8 cellular contexts compared by ENCODE assay signal in the genomic region with DNA sequence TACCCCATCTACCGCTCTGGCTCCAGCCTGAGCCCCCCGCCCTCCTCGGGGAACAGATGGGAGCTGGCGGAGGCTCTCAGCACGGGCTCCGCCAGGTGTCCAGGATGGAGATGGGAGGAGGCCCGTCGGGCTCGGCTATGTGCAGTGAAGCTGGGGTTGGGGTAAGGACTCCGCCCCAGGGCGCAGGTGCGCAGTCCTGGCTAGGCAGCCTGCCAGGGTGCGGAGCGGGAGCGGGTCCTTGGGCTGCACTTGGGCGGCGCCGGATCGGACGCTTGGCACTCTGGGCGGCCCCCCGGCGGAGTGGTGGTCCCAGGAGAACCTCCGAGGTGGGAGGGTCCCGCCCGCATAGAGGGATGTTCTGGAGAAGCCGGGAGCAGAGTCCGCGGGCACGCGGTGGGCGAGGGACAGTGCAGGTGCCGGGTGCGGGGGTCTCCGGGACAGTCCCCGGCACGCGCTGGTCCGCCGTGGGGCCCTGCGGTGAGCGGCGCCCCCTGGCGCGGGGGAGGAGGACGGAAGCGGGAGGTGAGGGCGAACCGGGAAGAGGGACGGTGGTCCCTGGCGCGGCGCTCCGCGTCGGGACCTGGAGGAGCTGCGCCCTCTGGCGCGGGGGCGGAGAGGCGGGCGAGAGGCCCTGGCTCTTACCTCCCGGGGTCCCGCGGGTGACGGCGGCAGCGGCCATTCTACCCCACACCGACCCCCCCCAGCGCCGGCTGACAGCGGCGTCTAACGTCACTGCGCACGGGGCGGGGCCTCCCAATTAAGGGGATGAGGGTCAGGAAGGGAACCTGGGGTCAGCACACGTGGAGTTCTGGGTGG. TPM values are rescaled to one million over a fixed set of nuclear protein-coding genes. Genes with fewer than 3 reads are reported as not detected.
A peak's percentile ranks its signal among the peaks of the same experiment; 100 is the strongest.
DNase-seq lines count a peak whose midpoint lies in the region; ATAC-seq and TF ChIP-seq lines count a peak whose summit lies in the region.

A gene with protein sequence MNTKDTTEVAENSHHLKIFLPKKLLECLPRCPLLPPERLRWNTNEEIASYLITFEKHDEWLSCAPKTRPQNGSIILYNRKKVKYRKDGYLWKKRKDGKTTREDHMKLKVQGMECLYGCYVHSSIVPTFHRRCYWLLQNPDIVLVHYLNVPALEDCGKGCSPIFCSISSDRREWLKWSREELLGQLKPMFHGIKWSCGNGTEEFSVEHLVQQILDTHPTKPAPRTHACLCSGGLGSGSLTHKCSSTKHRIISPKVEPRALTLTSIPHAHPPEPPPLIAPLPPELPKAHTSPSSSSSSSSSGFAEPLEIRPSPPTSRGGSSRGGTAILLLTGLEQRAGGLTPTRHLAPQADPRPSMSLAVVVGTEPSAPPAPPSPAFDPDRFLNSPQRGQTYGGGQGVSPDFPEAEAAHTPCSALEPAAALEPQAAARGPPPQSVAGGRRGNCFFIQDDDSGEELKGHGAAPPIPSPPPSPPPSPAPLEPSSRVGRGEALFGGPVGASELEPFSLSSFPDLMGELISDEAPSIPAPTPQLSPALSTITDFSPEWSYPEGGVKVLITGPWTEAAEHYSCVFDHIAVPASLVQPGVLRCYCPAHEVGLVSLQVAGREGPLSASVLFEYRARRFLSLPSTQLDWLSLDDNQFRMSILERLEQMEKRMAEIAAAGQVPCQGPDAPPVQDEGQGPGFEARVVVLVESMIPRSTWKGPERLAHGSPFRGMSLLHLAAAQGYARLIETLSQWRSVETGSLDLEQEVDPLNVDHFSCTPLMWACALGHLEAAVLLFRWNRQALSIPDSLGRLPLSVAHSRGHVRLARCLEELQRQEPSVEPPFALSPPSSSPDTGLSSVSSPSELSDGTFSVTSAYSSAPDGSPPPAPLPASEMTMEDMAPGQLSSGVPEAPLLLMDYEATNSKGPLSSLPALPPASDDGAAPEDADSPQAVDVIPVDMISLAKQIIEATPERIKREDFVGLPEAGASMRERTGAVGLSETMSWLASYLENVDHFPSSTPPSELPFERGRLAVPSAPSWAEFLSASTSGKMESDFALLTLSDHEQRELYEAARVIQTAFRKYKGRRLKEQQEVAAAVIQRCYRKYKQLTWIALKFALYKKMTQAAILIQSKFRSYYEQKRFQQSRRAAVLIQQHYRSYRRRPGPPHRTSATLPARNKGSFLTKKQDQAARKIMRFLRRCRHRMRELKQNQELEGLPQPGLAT (minus strand): TSS at position 725 of the 816 bp plus-strand sequence. CDS start 1,453 bp downstream, outside the sequence.

- peak within 1 kb of the TSS; percentile 92 for H3K4me3 Mint-ChIP-seq in Calu3 (ENCODE audit: low read depth, unreplicated experiment)
- H3K4me3 Mint-ChIP-seq in IgD-negative memory B cell: peak within 1 kb of the TSS; percentile 89 to 97 (median 96)
- peak within 1 kb of the TSS; percentile 86 to 94 (median 91) for H3K4me3 Mint-ChIP-seq in naive thymus-derived CD4-positive, alpha-beta T cell

- in situ Hi-C loops in Panc1 (cut with HindIII; ENCODE audit: low pct_unique_long_range_greater_than_20kb, low sequenced_read_pairs): no loop called here

- no peaks in the 10 kb centered on the region for H3K27me3 ChIP-seq in Panc1 (ENCODE audit: control insufficient read depth, insufficient read depth, low read length)
- H3K27me3 ChIP-seq in naive thymus-derived CD4-positive, alpha-beta T cell (ENCODE audit: control insufficient read depth in 2 of 2, insufficient read depth in 2 of 2, low read length in 2 of 2): no peaks in the 10 kb centered on the region

- H3K9me3 Mint-ChIP-seq in Calu3 (ENCODE audit: low read depth, unreplicated experiment) (no peaks in the 10 kb centered on the region), IgD-negative memory B cell (no peaks in the 10 kb centered on the region)
- no peaks in the 10 kb centered on the region for H3K9me3 Mint-ChIP-seq in naive thymus-derived CD4-positive, alpha-beta T cell

- ATAC-seq in GM21423 (IDR thresholded peaks at IDR 0.05; ENCODE audit: unreplicated experiment) (peak; percentile 65), Panc1 (peak; percentile 95)
- peak; percentile 93 for ATAC-seq in naive thymus-derived CD4-positive, alpha-beta T cell

- TF ChIP-seq CTCF in Calu3 (IDR thresholded peaks at IDR 0.05; ENCODE audit: unreplicated experiment) (peak; percentile 64), Panc1 (IDR thresholded peaks at IDR 0.05) (peak; percentile 91)

- peak within 1 kb of the TSS; percentile 85 for H3K27ac ChIP-seq in Panc1 (ENCODE audit: low read length)
- H3K27ac ChIP-seq in naive thymus-derived CD4-positive, alpha-beta T cell (ENCODE audit: low read depth, low read length): peak within 1 kb of the TSS; percentile 99

- CTCF ChIA-PET in Calu3 (lab: Charles Lee): interaction anchor here (1.4 to 2.4 kb wide), 3 partner anchors 16 to 78 kb away, joined by 3 to 8 read pairs (median 8); a partner anchor contains a TSS
- CTCF ChIA-PET in Panc1 (lab: Charles Lee): interaction anchor here (0.6 kb wide), 1 partner anchor 49 kb away, joined by 4 read pairs; no protein-coding TSS in a partner anchor
- CTCF ChIA-PET in naive thymus-derived CD4-positive, alpha-beta T cell (lab: Charles Lee): interaction anchor here (0.7 to 2.7 kb wide), 7 partner anchors 10 to 82 kb away, joined by 3 to 13 read pairs (median 5); a partner anchor contains a TSS

- H3K4me1 ChIP-seq in Panc1 (ENCODE audit: control insufficient read depth, insufficient read depth, low read length): peaks cover 6% of the 10 kb centered on the region; the same call in 1 of the 2 replicates
- H3K4me1 ChIP-seq in naive thymus-derived CD4-positive, alpha-beta T cell (ENCODE audit: control insufficient read depth in 2 of 2, insufficient read depth in 2 of 2, low read length in 2 of 2): peaks cover 10 to 23% of the 10 kb centered on the region in 2 donors

- H3K27ac Mint-ChIP-seq in Calu3 (ENCODE audit: unreplicated experiment) (peak within 1 kb of the TSS; percentile 50), IgD-negative memory B cell (peak within 1 kb of the TSS; percentile 75 to 96 (median 95))
- peak within 1 kb of the TSS; percentile 87 to 95 (median 93) for H3K27ac Mint-ChIP-seq in naive thymus-derived CD4-positive, alpha-beta T cell

- POLR2A ChIA-PET in Panc1 (lab: Charles Lee): interaction anchor here (0.6 kb wide), 2 partner anchors 38 to 68 kb away, joined by 3 to 8 read pairs; no protein-coding TSS in a partner anchor
- POLR2A ChIA-PET in naive thymus-derived CD4-positive, alpha-beta T cell (lab: Charles Lee): interaction anchor here (0.5 to 4.0 kb wide), 17 partner anchors 9 to 240 kb away, joined by 3 to 50 read pairs (median 6); a partner anchor contains a TSS

- H3K4me3 ChIP-seq in Panc1 (ENCODE audit: low read depth in 2 of 2, low read length in 2 of 2): peak within 1 kb of the TSS; percentile 67 to 75
- peak within 1 kb of the TSS; percentile 91 for H3K4me3 ChIP-seq in naive thymus-derived CD4-positive, alpha-beta T cell (ENCODE audit: low read length)

- BruUV-seq in Calu3 (replicated peaks; lab: Mats Ljungman, UMichigan) (no TSS peak), Panc1 (replicated peaks; lab: Mats Ljungman, UMichigan) (no TSS peak)

- intact Hi-C loops in Calu3 (cut with micrococcal nuclease; ENCODE audit: unreplicated experiment): loop anchor here (10.0 kb wide), 1 partner anchor 72 kb away; no protein-coding TSS in a partner anchor
- intact Hi-C loops in Panc1 (cut with micrococcal nuclease; ENCODE audit: unreplicated experiment): no loop called here
- intact Hi-C loops in naive thymus-derived CD4-positive, alpha-beta T cell (cut with micrococcal nuclease): loop anchor here (1.0 to 5.0 kb wide), 7 partner anchors 10 to 125 kb away; a partner anchor contains a TSS

- H3K9me3 ChIP-seq in Panc1 (ENCODE audit: control insufficient read depth, insufficient read depth, low read depth, low read length): no peaks in the 10 kb centered on the region
- no peaks in the 10 kb centered on the region for H3K9me3 ChIP-seq in naive thymus-derived CD4-positive, alpha-beta T cell (ENCODE audit: control insufficient read depth in 2 of 3, low read length in 3 of 3)

- peaks cover 32% of the 10 kb centered on the region for H3K4me1 Mint-ChIP-seq in Calu3 (ENCODE audit: low read depth, unreplicated experiment)
- peaks cover 13 to 30% (median 27%) of the 10 kb centered on the region in 3 donors for H3K4me1 Mint-ChIP-seq in IgD-negative memory B cell
- H3K4me1 Mint-ChIP-seq in naive thymus-derived CD4-positive, alpha-beta T cell: peaks cover 29 to 51% (median 46%) of the 10 kb centered on the region in 7 donors

- no peaks in the 10 kb centered on the region for H3K27me3 Mint-ChIP-seq in Calu3 (ENCODE audit: unreplicated experiment)
- no peaks in the 10 kb centered on the region for H3K27me3 Mint-ChIP-seq in IgD-negative memory B cell
- H3K27me3 Mint-ChIP-seq in naive thymus-derived CD4-positive, alpha-beta T cell: no peaks in the 10 kb centered on the region

- DNase-seq in Calu3 (peak; percentile 82), Panc1 (ENCODE audit: low read depth, low spot score) (no peak), activated T-helper 1 cell treated with Interleukin-2 at 50 U/mL for 16 hours (ENCODE audit: low read depth) (peak; percentile 81), fibroblast of gingiva (ENCODE audit: low read depth) (peak; percentile 72)
- peak; percentile 70 to 87 (median 80) for DNase-seq in naive thymus-derived CD4-positive, alpha-beta T cell
- peak; percentile 66 to 82 (median 76) for DNase-seq in stimulated activated naive CD4-positive, alpha-beta T cell (lab: John Stamatoyannopoulos, UW)

- no peaks in the 10 kb centered on the region; the same call in 1 of the 2 replicates for H3K36me3 ChIP-seq in Panc1 (ENCODE audit: control insufficient read depth, insufficient read depth, low read length)
- H3K36me3 ChIP-seq in naive thymus-derived CD4-positive, alpha-beta T cell (ENCODE audit: control insufficient read depth in 2 of 3, insufficient read depth in 3 of 3, low read length in 3 of 3): peaks cover 0 to 25% (median 0%) of the 10 kb centered on the region in 3 experiments

- peaks cover 32% of the 10 kb centered on the region for H3K36me3 Mint-ChIP-seq in Calu3 (ENCODE audit: insufficient read depth, unreplicated experiment)
- H3K36me3 Mint-ChIP-seq in IgD-negative memory B cell: peaks cover 3% of the 10 kb centered on the region
- peaks cover 0 to 15% (median 6%) of the 10 kb centered on the region in 5 donors for H3K36me3 Mint-ChIP-seq in naive thymus-derived CD4-positive, alpha-beta T cell

RNA-seq across cellular contexts. Expression of the gene that starts here (rescaled TPM):
- total RNA-seq in Calu3 (2022) (21.4 and 32.3 TPM in 2 replicates), Panc1 (2021; ENCODE audit: unreplicated experiment) (22.7 TPM)
- polyA plus RNA-seq in IgD-negative memory B cell: 19.1 TPM
- polyA plus RNA-seq in Panc1 (2012; ENCODE audit: insufficient read length): 32.8 TPM
- 10 to 100 TPM; 55.2 to 90.0 (median 64.1) TPM for total RNA-seq in naive thymus-derived CD4-positive, alpha-beta T cell
- 10 to 100 TPM in 1 of 2 donors, 1 to 10 TPM in 1; 9.7 to 20.5 TPM for polyA plus RNA-seq in naive thymus-derived CD4-positive, alpha-beta T cell
